8 cellular contexts compared by ENCODE assay signal in the genomic region with DNA sequence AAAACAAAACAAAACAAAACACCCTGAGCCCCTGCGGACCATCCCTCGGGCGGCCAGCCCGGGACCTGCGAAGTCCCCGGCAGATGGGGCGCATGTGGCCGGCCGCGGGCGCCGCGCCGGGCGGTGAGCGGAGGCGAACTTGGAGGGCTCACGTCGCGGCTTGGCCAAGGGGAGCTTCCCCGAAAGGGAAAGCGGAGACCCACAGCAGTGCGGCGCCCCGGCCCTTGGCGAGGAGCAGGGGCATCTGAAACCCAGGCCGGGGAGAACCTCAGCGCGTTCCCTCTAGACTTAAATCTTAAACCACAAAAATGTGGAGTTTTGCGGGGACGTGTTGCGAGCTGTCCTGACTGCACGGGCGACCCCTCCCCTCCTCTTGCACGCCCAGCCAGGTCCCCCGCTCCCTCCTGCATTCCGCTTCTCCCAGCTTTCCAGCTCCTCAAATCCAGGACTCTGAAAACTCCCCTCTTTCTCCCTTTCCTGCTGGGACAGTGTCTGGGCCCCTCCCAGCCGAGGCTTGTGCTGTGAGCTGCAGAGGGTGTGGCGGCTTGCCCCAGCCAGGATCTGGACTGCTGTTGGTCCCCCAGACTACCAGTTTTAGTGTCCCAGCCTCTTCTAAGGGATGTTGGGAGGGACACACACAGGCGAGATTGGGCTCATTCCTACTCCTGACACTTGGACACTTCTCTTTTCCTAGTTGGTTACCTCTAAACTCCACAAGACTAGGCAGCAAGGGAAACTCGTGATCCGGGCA. TPM values are rescaled to one million over a fixed set of nuclear protein-coding genes. Genes with fewer than 3 reads are reported as not detected.
DNase-seq lines count a peak whose midpoint lies in the region; ATAC-seq and TF ChIP-seq lines count a peak whose summit lies in the region.

No MANE protein-coding gene starts in this region.

- peak overlapping the region; percentile 90 to 94 for H3K4me3 Mint-ChIP-seq in stimulated activated naive B cell treated with anti-CD40 and anti-IgM and Interleukin-4, amounts not matched to agents 10 μg/mL and 1 μg/mL and 100 μg/mL, for 72 hours

- no peaks in the 10 kb centered on the region for H3K36me3 ChIP-seq in OCI-LY3 (replicated peaks; ENCODE audit: low read depth, low read length)

- H3K4me1 Mint-ChIP-seq in stimulated activated naive B cell treated with anti-CD40 and anti-IgM and Interleukin-4, amounts not matched to agents 10 μg/mL and 1 μg/mL and 100 μg/mL, for 72 hours, result peaks cover 10 to 18% of the 10 kb centered on the region in 2 donors

- peak overlapping the region; percentile 42 for H3K27ac Mint-ChIP-seq in stimulated activated naive B cell treated with anti-CD40 and anti-IgM and Interleukin-4, amounts not matched to agents 10 μg/mL and 1 μg/mL and 100 μg/mL, for 72 hours

- no peaks in the 10 kb centered on the region for H4K20me1 ChIP-seq in OCI-LY3 (ENCODE audit: insufficient read depth, low read length)

- peak; percentile 28 for ATAC-seq in GM21825 (IDR thresholded peaks at IDR 0.05; ENCODE audit: unreplicated experiment)
- ATAC-seq in left lobe of liver, result peak; percentile 14
- peak; percentile 27 to 32 for ATAC-seq in stimulated activated naive B cell treated with anti-CD40 and anti-IgM and Interleukin-4, amounts not matched to agents 10 μg/mL and 1 μg/mL and 100 μg/mL, for 72 hours (replicated peaks)
- ATAC-seq in HG03565 (IDR thresholded peaks at IDR 0.05; ENCODE audit: unreplicated experiment), result no peak

- no peak for TF ChIP-seq CTCF in OCI-LY3 (IDR thresholded peaks at IDR 0.05; ENCODE audit: low read depth, low read length)

- H3K27ac ChIP-seq in OCI-LY3 (ENCODE audit: low read length), result no peak overlapping the region
- peak overlapping the region; percentile 88 for H3K27ac ChIP-seq in cingulate gyrus (ENCODE audit: low read depth, low read length)

- H3K4me3 ChIP-seq in OCI-LY3 (ENCODE audit: low read length), result peak overlapping the region; percentile 80; the same call in 1 of the 2 replicates

- DNase-seq in ELR (ENCODE audit: low read depth) (peak; percentile 74), left lobe of liver (ENCODE audit: low spot score) (peak; percentile 46), NCI-H187 treated with DMSO at 0.1 percent for 48 hours (lab: John Stamatoyannopoulos, UW) (no peak)
- DNase-seq in stimulated activated naive B cell treated with anti-CD40 and anti-IgM and Interleukin-4, amounts not matched to agents 10 μg/mL and 1 μg/mL and 100 μg/mL, for 72 hours, result no peak

- H3K27me3 Mint-ChIP-seq in stimulated activated naive B cell treated with anti-CD40 and anti-IgM and Interleukin-4, amounts not matched to agents 10 μg/mL and 1 μg/mL and 100 μg/mL, for 72 hours, result peaks cover 18 to 23% of the 10 kb centered on the region in 2 donors

- H3K9ac ChIP-seq in OCI-LY3 (ENCODE audit: low read length), result no peak overlapping the region

- peak overlapping the region; percentile 58; the same call in 1 of the 2 replicates for H3K4me2 ChIP-seq in OCI-LY3 (ENCODE audit: low read length)

- no peaks in the 10 kb centered on the region for H3K4me1 ChIP-seq in OCI-LY3 (ENCODE audit: low read length)

- no peak overlapping the region for H2AFZ ChIP-seq in OCI-LY3 (ENCODE audit: low read depth, low read length)

- H3K9me3 Mint-ChIP-seq in stimulated activated naive B cell treated with anti-CD40 and anti-IgM and Interleukin-4, amounts not matched to agents 10 μg/mL and 1 μg/mL and 100 μg/mL, for 72 hours, result no peaks in the 10 kb centered on the region

- no peaks in the 10 kb centered on the region for H3K36me3 Mint-ChIP-seq in stimulated activated naive B cell treated with anti-CD40 and anti-IgM and Interleukin-4, amounts not matched to agents 10 μg/mL and 1 μg/mL and 100 μg/mL, for 72 hours

- no peaks in the 10 kb centered on the region for H3K9me3 ChIP-seq in OCI-LY3 (ENCODE audit: insufficient read depth, low read length)

- H3K27me3 ChIP-seq in OCI-LY3 (ENCODE audit: low read depth, low read length), result no peaks in the 10 kb centered on the region

- no peaks in the 10 kb centered on the region for H3K79me2 ChIP-seq in OCI-LY3 (ENCODE audit: low read length)

RNA-seq across cellular contexts. Expression of a gene that starts 1.3 kb away (rescaled TPM):
- total RNA-seq in left lobe of liver, result 3.4 TPM

Comparison
In these comparisons a context has a peak if more than half of its experiments do, and no peak if none do; other contexts are left out.
1. DNase-seq: peak in ELR (single experiment) and left lobe of liver (single experiment); none in stimulated activated naive B cell treated with anti-CD40 and anti-IgM and Interleukin-4, amounts not matched to agents 10 μg/mL and 1 μg/mL and 100 μg/mL, for 72 hours (single experiment) and NCI-H187 treated with DMSO at 0.1 percent for 48 hours (single experiment).